ENCODE assay signal across 2 cellular contexts in the genomic region with DNA sequence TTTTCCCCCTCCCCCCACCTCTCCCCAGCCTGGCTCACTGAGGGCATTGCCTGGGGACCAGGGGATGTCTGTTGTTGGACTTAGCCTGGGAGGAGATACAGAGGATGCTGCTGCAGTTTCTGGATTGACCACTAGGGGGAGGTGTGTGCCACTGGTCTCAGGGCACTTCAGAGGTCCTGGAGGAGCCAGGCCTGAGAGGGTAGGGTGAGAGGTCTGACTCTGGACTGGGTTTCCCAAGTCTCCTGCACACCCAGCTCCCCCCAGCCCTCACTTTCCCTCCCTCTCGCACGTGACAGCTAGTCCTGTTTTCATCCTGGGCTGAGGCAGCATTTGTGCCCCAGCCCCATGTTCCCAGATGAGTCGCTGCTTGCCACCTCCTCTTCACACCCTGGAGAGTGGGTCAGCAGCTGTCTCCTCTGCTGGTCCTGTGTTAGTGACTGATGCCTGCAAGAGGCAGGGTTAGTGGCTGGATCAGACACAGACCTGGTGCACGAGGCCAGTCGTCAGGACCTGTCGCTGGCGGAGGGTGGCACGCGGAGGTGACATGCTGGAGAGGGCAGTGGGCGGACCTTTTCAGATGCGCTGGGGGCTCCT.
TF ChIP-seq lines count a peak whose summit lies in the region.

No MANE protein-coding gene starts in this region.

TF ChIP-seq in HEK293T, 16 proteins besides CTCF, POLR2A, EP300 and RAD21:
- no peak for TF ChIP-seq ELF4 (IDR thresholded peaks at IDR 0.05)
- TF ChIP-seq SP1 (IDR thresholded peaks at IDR 0.05) = no peak
- TF ChIP-seq FOXM1 (IDR thresholded peaks at IDR 0.05; ENCODE audit: borderline replicate concordance) = no peak
- no peak for TF ChIP-seq SUZ12 (IDR thresholded peaks at IDR 0.05)
- no peak for TF ChIP-seq BHLHE40 (IDR thresholded peaks at IDR 0.05; ENCODE audit: borderline replicate concordance)
- no peak for TF ChIP-seq FOXK2 (IDR thresholded peaks at IDR 0.05)
- no peak for TF ChIP-seq ZNF384 (IDR thresholded peaks at IDR 0.05)
- no peak for TF ChIP-seq ARNT (IDR thresholded peaks at IDR 0.05)
- no peak for TF ChIP-seq LEF1 (IDR thresholded peaks at IDR 0.05; ENCODE audit: borderline replicate concordance)
- TF ChIP-seq FOXA1 (IDR thresholded peaks at IDR 0.05) = no peak
- TF ChIP-seq CTBP1 (IDR thresholded peaks at IDR 0.05; ENCODE audit: borderline replicate concordance) = no peak
- no peak for TF ChIP-seq HDGF (IDR thresholded peaks at IDR 0.05; ENCODE audit: borderline replicate concordance)
- TF ChIP-seq, protein P1, sequence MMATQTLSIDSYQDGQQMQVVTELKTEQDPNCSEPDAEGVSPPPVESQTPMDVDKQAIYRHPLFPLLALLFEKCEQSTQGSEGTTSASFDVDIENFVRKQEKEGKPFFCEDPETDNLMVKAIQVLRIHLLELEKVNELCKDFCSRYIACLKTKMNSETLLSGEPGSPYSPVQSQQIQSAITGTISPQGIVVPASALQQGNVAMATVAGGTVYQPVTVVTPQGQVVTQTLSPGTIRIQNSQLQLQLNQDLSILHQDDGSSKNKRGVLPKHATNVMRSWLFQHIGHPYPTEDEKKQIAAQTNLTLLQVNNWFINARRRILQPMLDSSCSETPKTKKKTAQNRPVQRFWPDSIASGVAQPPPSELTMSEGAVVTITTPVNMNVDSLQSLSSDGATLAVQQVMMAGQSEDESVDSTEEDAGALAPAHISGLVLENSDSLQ (IDR thresholded peaks at IDR 0.05) = no peak
- TF ChIP-seq L3MBTL2 (conservative IDR thresholded peaks at IDR 0.05) = no peak
- TF ChIP-seq TARDBP (IDR thresholded peaks at IDR 0.05) = no peak
- no peak for TF ChIP-seq NFRKB (IDR thresholded peaks at IDR 0.05)

TF ChIP-seq in K562, 482 proteins besides CTCF, POLR2A, EP300 and RAD21 (continues in another document):
- TF ChIP-seq PCBP2 (IDR thresholded peaks at IDR 0.05; ENCODE audit: low read depth, low read length, poor library complexity, severe bottlenecking) (no peak), SMARCA5 (IDR thresholded peaks at IDR 0.05) (peak; percentile 56; the same call in 1 of the 2 replicates), SMC3 (conservative IDR thresholded peaks at IDR 0.05; ENCODE audit: insufficient read depth, low read depth, low read length) (peak; percentile 71), NONO (IDR thresholded peaks at IDR 0.05; ENCODE audit: low read depth in 2 of 2, low read length in 1 of 2) (peak in 1 of 2 experiments; percentile 6; a peak in 1 of 4 replicates), TAF7 (tag; IDR thresholded peaks at IDR 0.05) (peak; percentile 15; the same call in 1 of the 2 replicates), RCOR1 (IDR thresholded peaks at IDR 0.05; ENCODE audit: borderline replicate concordance in 1 of 2, low read depth in 2 of 2, low read length in 2 of 2) (peak in 1 of 2 experiments; percentile 90; a peak in 2 of 4 replicates), EZH2 (IDR thresholded peaks at IDR 0.05; ENCODE audit: borderline replicate concordance, low read depth, low read length) (no peak), HDGF (IDR thresholded peaks at IDR 0.05) (peak; percentile 89), STAG1 (CRISPR knock-in tag; IDR thresholded peaks at IDR 0.05; ENCODE audit: borderline replicate concordance) (peak; percentile 83), TRIM24 (IDR thresholded peaks at IDR 0.05) (no peak), RB1 (IDR thresholded peaks at IDR 0.05; ENCODE audit: low read depth) (peak; percentile 63; the same call in 1 of the 2 replicates), MTA3 (IDR thresholded peaks at IDR 0.05; ENCODE audit: borderline replicate concordance) (0 out of 2 replicates have a peak, but pooled peaks have one; percentile 42), XRCC5 (IDR thresholded peaks at IDR 0.05; ENCODE audit: low read depth, low read length) (0 out of 2 replicates have a peak, but pooled peaks have one; percentile 72), RFX5 (IDR thresholded peaks at IDR 0.05; ENCODE audit: low read depth, low read length) (no peak), CBFB (CRISPR knock-in tag; IDR thresholded peaks at IDR 0.05) (0 out of 2 replicates have a peak, but pooled peaks have one; percentile 70), MCM7 (IDR thresholded peaks at IDR 0.05) (no peak), BCOR (IDR thresholded peaks at IDR 0.05) (no peak), CTBP1 (IDR thresholded peaks at IDR 0.05; ENCODE audit: borderline replicate concordance) (peak; percentile 70), SMARCE1 (IDR thresholded peaks at IDR 0.05) (peak; percentile 33; the same call in 1 of the 2 replicates), GATA2 (CRISPR knock-in tag; IDR thresholded peaks at IDR 0.05) (no peak), ZNF699 (CRISPR knock-in tag; IDR thresholded peaks at IDR 0.05; ENCODE audit: insufficient replicate concordance) (no peak), ATF7 (IDR thresholded peaks at IDR 0.05) (0 out of 2 replicates have a peak, but pooled peaks have one; percentile 15), TARDBP (IDR thresholded peaks at IDR 0.05) (peak; percentile 33; the same call in 1 of the 2 replicates), MAZ (CRISPR knock-in tag; conservative IDR thresholded peaks at IDR 0.05 in 1 of 2, IDR thresholded peaks at IDR 0.05 in 1 of 2) (0 out of 4 replicates have a peak, but pooled peaks of 1 of the 2 experiments have one; percentile 14), RAD51 (IDR thresholded peaks at IDR 0.05; ENCODE audit: borderline replicate concordance, low read depth) (0 out of 2 replicates have a peak, but pooled peaks have one; percentile 34), SMAD3 (CRISPR knock-in tag; conservative IDR thresholded peaks at IDR 0.05) (no peak), NR4A1 (CRISPR knock-in tag; IDR thresholded peaks at IDR 0.05) (no peak), NR4A1 (tag; IDR thresholded peaks at IDR 0.05) (no peak), CREM (IDR thresholded peaks at IDR 0.05; ENCODE audit: low read depth) (no peak), TOE1 (IDR thresholded peaks at IDR 0.05; ENCODE audit: borderline replicate concordance) (no peak), TOE1 (CRISPR knock-in tag; IDR thresholded peaks at IDR 0.05; ENCODE audit: borderline replicate concordance, low read depth) (0 out of 2 replicates have a peak, but pooled peaks have one; percentile 28), NR2C2 (CRISPR knock-in tag; IDR thresholded peaks at IDR 0.05) (peak; percentile 52; the same call in 1 of the 2 replicates), NR2C2 (tag; IDR thresholded peaks at IDR 0.05) (peak; percentile 44; the same call in 1 of the 2 replicates), HMGN3 (IDR thresholded peaks at IDR 0.05; ENCODE audit: borderline replicate concordance, extremely low read depth, insufficient read length, low read depth, low read length) (no peak), HCFC1 (IDR thresholded peaks at IDR 0.05; ENCODE audit: low read depth, low read length) (no peak), SP1 (CRISPR knock-in tag; IDR thresholded peaks at IDR 0.05) (peak; percentile 62; the same call in 1 of the 2 replicates), FOSL1 (tag; conservative IDR thresholded peaks at IDR 0.05) (0 out of 2 replicates have a peak, but pooled peaks have one; percentile 7), ARID2 (IDR thresholded peaks at IDR 0.05) (peak; percentile 31; the same call in 1 of the 2 replicates), L3MBTL2 (IDR thresholded peaks at IDR 0.05) (peak; percentile 5; the same call in 1 of the 2 replicates), BRD9 (IDR thresholded peaks at IDR 0.05; ENCODE audit: low read depth, partially characterized antibody) (peak; percentile 41)
- TF ChIP-seq, protein P2, sequence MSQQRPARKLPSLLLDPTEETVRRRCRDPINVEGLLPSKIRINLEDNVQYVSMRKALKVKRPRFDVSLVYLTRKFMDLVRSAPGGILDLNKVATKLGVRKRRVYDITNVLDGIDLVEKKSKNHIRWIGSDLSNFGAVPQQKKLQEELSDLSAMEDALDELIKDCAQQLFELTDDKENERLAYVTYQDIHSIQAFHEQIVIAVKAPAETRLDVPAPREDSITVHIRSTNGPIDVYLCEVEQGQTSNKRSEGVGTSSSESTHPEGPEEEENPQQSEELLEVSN (IDR thresholded peaks at IDR 0.05; ENCODE audit: borderline replicate concordance in 1 of 2, extremely low read depth in 1 of 2, insufficient read depth in 1 of 2, insufficient read length in 1 of 2, low read depth in 1 of 2, low read length in 1 of 2, poor library complexity in 1 of 2, severe bottlenecking in 1 of 2) = peak; percentile 48 to 61
- TF ChIP-seq, protein P3, sequence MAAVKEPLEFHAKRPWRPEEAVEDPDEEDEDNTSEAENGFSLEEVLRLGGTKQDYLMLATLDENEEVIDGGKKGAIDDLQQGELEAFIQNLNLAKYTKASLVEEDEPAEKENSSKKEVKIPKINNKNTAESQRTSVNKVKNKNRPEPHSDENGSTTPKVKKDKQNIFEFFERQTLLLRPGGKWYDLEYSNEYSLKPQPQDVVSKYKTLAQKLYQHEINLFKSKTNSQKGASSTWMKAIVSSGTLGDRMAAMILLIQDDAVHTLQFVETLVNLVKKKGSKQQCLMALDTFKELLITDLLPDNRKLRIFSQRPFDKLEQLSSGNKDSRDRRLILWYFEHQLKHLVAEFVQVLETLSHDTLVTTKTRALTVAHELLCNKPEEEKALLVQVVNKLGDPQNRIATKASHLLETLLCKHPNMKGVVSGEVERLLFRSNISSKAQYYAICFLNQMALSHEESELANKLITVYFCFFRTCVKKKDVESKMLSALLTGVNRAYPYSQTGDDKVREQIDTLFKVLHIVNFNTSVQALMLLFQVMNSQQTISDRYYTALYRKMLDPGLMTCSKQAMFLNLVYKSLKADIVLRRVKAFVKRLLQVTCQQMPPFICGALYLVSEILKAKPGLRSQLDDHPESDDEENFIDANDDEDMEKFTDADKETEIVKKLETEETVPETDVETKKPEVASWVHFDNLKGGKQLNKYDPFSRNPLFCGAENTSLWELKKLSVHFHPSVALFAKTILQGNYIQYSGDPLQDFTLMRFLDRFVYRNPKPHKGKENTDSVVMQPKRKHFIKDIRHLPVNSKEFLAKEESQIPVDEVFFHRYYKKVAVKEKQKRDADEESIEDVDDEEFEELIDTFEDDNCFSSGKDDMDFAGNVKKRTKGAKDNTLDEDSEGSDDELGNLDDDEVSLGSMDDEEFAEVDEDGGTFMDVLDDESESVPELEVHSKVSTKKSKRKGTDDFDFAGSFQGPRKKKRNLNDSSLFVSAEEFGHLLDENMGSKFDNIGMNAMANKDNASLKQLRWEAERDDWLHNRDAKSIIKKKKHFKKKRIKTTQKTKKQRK (IDR thresholded peaks at IDR 0.05; ENCODE audit: borderline replicate concordance, low read depth, low read length) = no peak
- TF ChIP-seq, protein P4, sequence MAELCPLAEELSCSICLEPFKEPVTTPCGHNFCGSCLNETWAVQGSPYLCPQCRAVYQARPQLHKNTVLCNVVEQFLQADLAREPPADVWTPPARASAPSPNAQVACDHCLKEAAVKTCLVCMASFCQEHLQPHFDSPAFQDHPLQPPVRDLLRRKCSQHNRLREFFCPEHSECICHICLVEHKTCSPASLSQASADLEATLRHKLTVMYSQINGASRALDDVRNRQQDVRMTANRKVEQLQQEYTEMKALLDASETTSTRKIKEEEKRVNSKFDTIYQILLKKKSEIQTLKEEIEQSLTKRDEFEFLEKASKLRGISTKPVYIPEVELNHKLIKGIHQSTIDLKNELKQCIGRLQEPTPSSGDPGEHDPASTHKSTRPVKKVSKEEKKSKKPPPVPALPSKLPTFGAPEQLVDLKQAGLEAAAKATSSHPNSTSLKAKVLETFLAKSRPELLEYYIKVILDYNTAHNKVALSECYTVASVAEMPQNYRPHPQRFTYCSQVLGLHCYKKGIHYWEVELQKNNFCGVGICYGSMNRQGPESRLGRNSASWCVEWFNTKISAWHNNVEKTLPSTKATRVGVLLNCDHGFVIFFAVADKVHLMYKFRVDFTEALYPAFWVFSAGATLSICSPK (IDR thresholded peaks at IDR 0.05; ENCODE audit: borderline replicate concordance) = 0 out of 2 replicates have a peak, but pooled peaks have one; percentile 50
- TF ChIP-seq, protein P5, sequence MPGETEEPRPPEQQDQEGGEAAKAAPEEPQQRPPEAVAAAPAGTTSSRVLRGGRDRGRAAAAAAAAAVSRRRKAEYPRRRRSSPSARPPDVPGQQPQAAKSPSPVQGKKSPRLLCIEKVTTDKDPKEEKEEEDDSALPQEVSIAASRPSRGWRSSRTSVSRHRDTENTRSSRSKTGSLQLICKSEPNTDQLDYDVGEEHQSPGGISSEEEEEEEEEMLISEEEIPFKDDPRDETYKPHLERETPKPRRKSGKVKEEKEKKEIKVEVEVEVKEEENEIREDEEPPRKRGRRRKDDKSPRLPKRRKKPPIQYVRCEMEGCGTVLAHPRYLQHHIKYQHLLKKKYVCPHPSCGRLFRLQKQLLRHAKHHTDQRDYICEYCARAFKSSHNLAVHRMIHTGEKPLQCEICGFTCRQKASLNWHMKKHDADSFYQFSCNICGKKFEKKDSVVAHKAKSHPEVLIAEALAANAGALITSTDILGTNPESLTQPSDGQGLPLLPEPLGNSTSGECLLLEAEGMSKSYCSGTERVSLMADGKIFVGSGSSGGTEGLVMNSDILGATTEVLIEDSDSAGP (CRISPR knock-in tag; IDR thresholded peaks at IDR 0.05) = 0 out of 2 replicates have a peak, but pooled peaks have one; percentile 60
- TF ChIP-seq, protein P6, sequence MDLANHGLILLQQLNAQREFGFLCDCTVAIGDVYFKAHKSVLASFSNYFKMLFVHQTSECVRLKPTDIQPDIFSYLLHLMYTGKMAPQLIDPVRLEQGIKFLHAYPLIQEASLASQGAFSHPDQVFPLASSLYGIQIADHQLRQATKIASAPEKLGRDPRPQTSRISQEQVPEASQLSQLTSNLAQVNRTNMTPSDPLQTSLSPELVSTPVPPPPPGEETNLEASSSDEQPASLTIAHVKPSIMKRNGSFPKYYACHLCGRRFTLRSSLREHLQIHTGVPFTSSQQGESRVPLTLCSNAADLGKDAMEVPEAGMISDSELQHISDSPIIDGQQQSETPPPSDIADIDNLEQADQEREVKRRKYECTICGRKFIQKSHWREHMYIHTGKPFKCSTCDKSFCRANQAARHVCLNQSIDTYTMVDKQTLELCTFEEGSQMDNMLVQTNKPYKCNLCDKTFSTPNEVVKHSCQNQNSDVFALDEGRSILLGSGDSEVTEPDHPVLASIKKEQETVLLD (IDR thresholded peaks at IDR 0.05) = peak; percentile 42; the same call in 1 of the 2 replicates
- TF ChIP-seq, protein P7, sequence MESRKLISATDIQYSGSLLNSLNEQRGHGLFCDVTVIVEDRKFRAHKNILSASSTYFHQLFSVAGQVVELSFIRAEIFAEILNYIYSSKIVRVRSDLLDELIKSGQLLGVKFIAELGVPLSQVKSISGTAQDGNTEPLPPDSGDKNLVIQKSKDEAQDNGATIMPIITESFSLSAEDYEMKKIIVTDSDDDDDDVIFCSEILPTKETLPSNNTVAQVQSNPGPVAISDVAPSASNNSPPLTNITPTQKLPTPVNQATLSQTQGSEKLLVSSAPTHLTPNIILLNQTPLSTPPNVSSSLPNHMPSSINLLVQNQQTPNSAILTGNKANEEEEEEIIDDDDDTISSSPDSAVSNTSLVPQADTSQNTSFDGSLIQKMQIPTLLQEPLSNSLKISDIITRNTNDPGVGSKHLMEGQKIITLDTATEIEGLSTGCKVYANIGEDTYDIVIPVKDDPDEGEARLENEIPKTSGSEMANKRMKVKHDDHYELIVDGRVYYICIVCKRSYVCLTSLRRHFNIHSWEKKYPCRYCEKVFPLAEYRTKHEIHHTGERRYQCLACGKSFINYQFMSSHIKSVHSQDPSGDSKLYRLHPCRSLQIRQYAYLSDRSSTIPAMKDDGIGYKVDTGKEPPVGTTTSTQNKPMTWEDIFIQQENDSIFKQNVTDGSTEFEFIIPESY (CRISPR knock-in tag; IDR thresholded peaks at IDR 0.05) = 0 out of 2 replicates have a peak, but pooled peaks have one; percentile 5
- TF ChIP-seq, protein P8, sequence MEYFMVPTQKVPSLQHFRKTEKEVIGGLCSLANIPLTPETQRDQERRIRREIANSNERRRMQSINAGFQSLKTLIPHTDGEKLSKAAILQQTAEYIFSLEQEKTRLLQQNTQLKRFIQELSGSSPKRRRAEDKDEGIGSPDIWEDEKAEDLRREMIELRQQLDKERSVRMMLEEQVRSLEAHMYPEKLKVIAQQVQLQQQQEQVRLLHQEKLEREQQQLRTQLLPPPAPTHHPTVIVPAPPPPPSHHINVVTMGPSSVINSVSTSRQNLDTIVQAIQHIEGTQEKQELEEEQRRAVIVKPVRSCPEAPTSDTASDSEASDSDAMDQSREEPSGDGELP (CRISPR knock-in tag; IDR thresholded peaks at IDR 0.05; ENCODE audit: borderline replicate concordance) = peak; percentile 16; the same call in 1 of the 2 replicates
